ENCODE assay signal across 21 cellular contexts in the genomic region with DNA sequence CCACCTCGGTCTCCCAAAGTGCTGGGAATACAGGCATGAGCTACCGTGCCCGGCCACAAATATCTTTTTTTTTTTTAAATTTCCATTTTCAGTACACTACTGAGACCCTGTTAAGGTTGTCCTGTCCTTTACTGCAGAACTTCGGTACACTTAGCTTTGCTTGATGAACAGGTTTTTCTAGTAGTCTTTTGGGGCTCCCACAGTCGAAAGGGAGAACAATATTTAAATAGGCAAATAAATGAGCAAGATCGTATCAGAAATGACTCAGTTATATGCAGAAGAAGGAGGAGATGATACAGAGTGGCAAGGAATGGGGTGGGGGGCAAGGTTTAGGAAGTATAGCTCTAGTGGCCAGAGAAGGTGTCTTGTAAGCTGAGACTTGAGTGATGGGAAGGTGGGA. TPM values are rescaled to one million over a fixed set of nuclear protein-coding genes. Genes with fewer than 3 reads are reported as not detected.
DNase-seq lines count a peak whose midpoint lies in the region; ATAC-seq and TF ChIP-seq lines count a peak whose summit lies in the region.
"Had no signal": no experiment of that assay in that cellular context is flagged by ENCODE, and none has a peak within 500 bp of the region (broad histone marks: within the 10 kb centered on the region; RNA-seq: fewer than 3 reads in every experiment).

No MANE protein-coding gene starts in this region.

- no peak overlapping the region for H3K4me3 ChIP-seq in coronary artery
- H3K4me3 ChIP-seq: A549; BLaER1 treated with 17β-estradiol and CSF1 and Interleukin-3, amounts not matched to agents 10 nM and 100 nM; GM23248 had no signal

- H3K4me3 Mint-ChIP-seq in osteocyte (ENCODE audit: unreplicated experiment), result no peak overlapping the region
- H3K4me3 Mint-ChIP-seq in activated T-helper 1 cell treated with anti-CD3 and anti-CD28 coated beads, Interleukin-12 subunit alpha, Interleukin-12 subunit beta, Interleukin-2, Interleukin-4 antibody, amounts not matched to agents 30 ng/mL and 10 ng/mL and 1 ng/mL, durations not matched to agents 14 hours and 24 hours and 36 hours, result no peak overlapping the region
- H3K4me3 Mint-ChIP-seq: CD14-positive monocyte; CD4-positive, alpha-beta T cell had no signal

- H3K36me3 Mint-ChIP-seq in osteocyte (ENCODE audit: unreplicated experiment), result no peaks in the 10 kb centered on the region
- no peaks in the 10 kb centered on the region for H3K36me3 Mint-ChIP-seq in activated T-helper 1 cell treated with anti-CD3 and anti-CD28 coated beads, Interleukin-12 subunit alpha, Interleukin-12 subunit beta, Interleukin-2, Interleukin-4 antibody, amounts not matched to agents 30 ng/mL and 10 ng/mL and 1 ng/mL, durations not matched to agents 14 hours and 24 hours and 36 hours (ENCODE audit: low read depth)
- H3K36me3 Mint-ChIP-seq: CD14-positive monocyte had no signal

- ATAC-seq in HG03135 (IDR thresholded peaks at IDR 0.05; ENCODE audit: unreplicated experiment), result no peak
- ATAC-seq: A549 had no signal

- peaks cover 5% of the 10 kb centered on the region for H3K27me3 Mint-ChIP-seq in osteocyte (ENCODE audit: unreplicated experiment)
- no peaks in the 10 kb centered on the region for H3K27me3 Mint-ChIP-seq in activated T-helper 1 cell treated with anti-CD3 and anti-CD28 coated beads, Interleukin-12 subunit alpha, Interleukin-12 subunit beta, Interleukin-2, Interleukin-4 antibody, amounts not matched to agents 30 ng/mL and 10 ng/mL and 1 ng/mL, durations not matched to agents 14 hours and 24 hours and 36 hours (ENCODE audit: insufficient read depth)

- H3K27ac ChIP-seq in coronary artery, result no peak overlapping the region
- H3K27ac ChIP-seq: A549; BLaER1 treated with 17β-estradiol and CSF1 and Interleukin-3, amounts not matched to agents 10 nM and 100 nM; GM23248 had no signal

- peaks cover 4% of the 10 kb centered on the region for H3K9me3 Mint-ChIP-seq in osteocyte (ENCODE audit: unreplicated experiment)
- no peaks in the 10 kb centered on the region for H3K9me3 Mint-ChIP-seq in activated T-helper 1 cell treated with anti-CD3 and anti-CD28 coated beads, Interleukin-12 subunit alpha, Interleukin-12 subunit beta, Interleukin-2, Interleukin-4 antibody, amounts not matched to agents 30 ng/mL and 10 ng/mL and 1 ng/mL, durations not matched to agents 14 hours and 24 hours and 36 hours

- peak; percentile 23 for DNase-seq in HT-29 (ENCODE audit: low spot score)
- peak; percentile 46 for DNase-seq in NCI-H526 treated with DMSO at 0.1 percent for 48 hours (lab: John Stamatoyannopoulos, UW)
- peak; percentile 8 for DNase-seq in coronary artery (ENCODE audit: low spot score)
- DNase-seq in osteocyte (ENCODE audit: extremely low spot score, unreplicated experiment), result peak; percentile 19
- DNase-seq in LoVo (ENCODE audit: low spot score), result no peak
- DNase-seq in activated T-helper 1 cell treated with anti-CD3 and anti-CD28 coated beads, Interleukin-12 subunit alpha, Interleukin-12 subunit beta, Interleukin-2, Interleukin-4 antibody, amounts not matched to agents 30 ng/mL and 10 ng/mL and 1 ng/mL, durations not matched to agents 14 hours and 24 hours and 36 hours (ENCODE audit: low spot score), result no peak
- DNase-seq: 8988T; ACHN; AML-193; BE2C; Caco-2; CD4-positive, alpha-beta T cell; DMS153; DND-41; H7; HCEC 1CT had no signal

- TF ChIP-seq CTCF in coronary artery (IDR thresholded peaks at IDR 0.05) (no peak), osteocyte (IDR thresholded peaks at IDR 0.05) (no peak)

- H3K4me1 Mint-ChIP-seq in osteocyte (ENCODE audit: unreplicated experiment), result peaks cover 19% of the 10 kb centered on the region
- H3K4me1 Mint-ChIP-seq in activated T-helper 1 cell treated with anti-CD3 and anti-CD28 coated beads, Interleukin-12 subunit alpha, Interleukin-12 subunit beta, Interleukin-2, Interleukin-4 antibody, amounts not matched to agents 30 ng/mL and 10 ng/mL and 1 ng/mL, durations not matched to agents 14 hours and 24 hours and 36 hours (ENCODE audit: low read depth), result no peaks in the 10 kb centered on the region
- H3K4me1 Mint-ChIP-seq: CD14-positive monocyte had no signal

- intact Hi-C loops in activated T-helper 1 cell treated with anti-CD3 and anti-CD28 coated beads, Interleukin-12 subunit alpha, Interleukin-12 subunit beta, Interleukin-2, Interleukin-4 antibody, amounts not matched to agents 30 ng/mL and 10 ng/mL and 1 ng/mL, durations not matched to agents 14 hours and 24 hours and 36 hours (cut with micrococcal nuclease), result no loop called here

- H3K27ac Mint-ChIP-seq in osteocyte (ENCODE audit: unreplicated experiment), result no peak overlapping the region
- H3K27ac Mint-ChIP-seq in activated T-helper 1 cell treated with anti-CD3 and anti-CD28 coated beads, Interleukin-12 subunit alpha, Interleukin-12 subunit beta, Interleukin-2, Interleukin-4 antibody, amounts not matched to agents 30 ng/mL and 10 ng/mL and 1 ng/mL, durations not matched to agents 14 hours and 24 hours and 36 hours, result no peak overlapping the region
- H3K27ac Mint-ChIP-seq: CD14-positive monocyte; CD4-positive, alpha-beta T cell had no signal

RNA-seq across cellular contexts. Expression of gene MSX2, which starts 52.7 kb away (rescaled TPM):
- 2.0 and 5.1 TPM in 2 replicates for total RNA-seq in HT-29 (2014; rRNA removed; shearing (Covaris generic))
- 31.9 and 33.8 TPM in 2 replicates for total RNA-seq in osteocyte
- not detected in 2 replicates for total RNA-seq in activated T-helper 1 cell treated with anti-CD3 and anti-CD28 coated beads, Interleukin-12 subunit alpha, Interleukin-12 subunit beta, Interleukin-2, Interleukin-4 antibody, amounts not matched to agents 30 ng/mL and 10 ng/mL and 1 ng/mL, durations not matched to agents 14 hours and 24 hours and 36 hours

Comparison
In these comparisons a context has a peak if more than half of its experiments do, and no peak if none do; other contexts are left out.
1. DNase-seq: peak in HT-29 (single experiment), NCI-H526 treated with DMSO at 0.1 percent for 48 hours (single experiment), coronary artery (single experiment) and osteocyte (single experiment); none in LoVo (single experiment) and activated T-helper 1 cell treated with anti-CD3 and anti-CD28 coated beads, Interleukin-12 subunit alpha, Interleukin-12 subunit beta, Interleukin-2, Interleukin-4 antibody, amounts not matched to agents 30 ng/mL and 10 ng/mL and 1 ng/mL, durations not matched to agents 14 hours and 24 hours and 36 hours (single experiment).